32 cellular contexts compared by ENCODE assay signal in genomic region chr9:105854783-105855709, GRCh38.
"Had no signal": no experiment of that assay in that cellular context is flagged by ENCODE, and none has a peak within 500 bp of the region (broad histone marks: within the 10 kb centered on the region; RNA-seq: fewer than 3 reads in every experiment).

No MANE protein-coding gene starts in this region.

- H3K27me3 ChIP-seq: neural progenitor cell, ovary, spleen, suprapubic skin, testis, tibial artery, transverse colon, upper lobe of right lung, uterus had no signal

- H3K79me2 ChIP-seq: parathyroid adenoma had no signal

- H2AFZ ChIP-seq: neural progenitor cell, parathyroid adenoma had no signal

- H3K4me1 Mint-ChIP-seq: nephron, neural progenitor cell had no signal

- H3K27me3 Mint-ChIP-seq: progenitor cell of endocrine pancreas; stimulated activated memory B cell treated with anti-CD40 and anti-IgM and Interleukin-4, amounts not matched to agents 10 μg/mL and 1 μg/mL and 100 μg/mL, for 72 hours; stimulated activated naive CD8-positive, alpha-beta T cell treated with anti-CD3 and anti-CD28 coated beads, Interleukin-15, amount 100 ng/mL, for 72 hours; type B pancreatic cell had no signal

- H3K27ac Mint-ChIP-seq: naive thymus-derived CD4-positive, alpha-beta T cell; natural killer cell; nephron; neural progenitor cell; progenitor cell of endocrine pancreas; stimulated activated memory B cell treated with anti-CD40 and anti-IgM and Interleukin-4, amounts not matched to agents 10 μg/mL and 1 μg/mL and 100 μg/mL, for 72 hours; stimulated activated naive CD8-positive, alpha-beta T cell treated with anti-CD3 and anti-CD28 coated beads, Interleukin-15, amount 100 ng/mL, for 72 hours; type B pancreatic cell had no signal

- H3K36me3 ChIP-seq: neural progenitor cell, ovary, spleen, suprapubic skin, tibial artery, transverse colon, upper lobe of right lung, uterus had no signal

- H3K9me3 Mint-ChIP-seq: neural progenitor cell had no signal

- H3K9me3 ChIP-seq: ovary, suprapubic skin, testis, tibial artery, transverse colon, upper lobe of right lung, uterus had no signal

- H3K4me3 ChIP-seq: neural progenitor cell, ovary, skin epidermis, smooth muscle cell, spleen, suprapubic skin, testis, tibial artery, transverse colon, upper lobe of right lung, uterus had no signal

- H3K27ac ChIP-seq: neural progenitor cell, ovary, parathyroid adenoma, skin epidermis, spleen, suprapubic skin, testis, tibial artery, transverse colon, upper lobe of right lung, uterus had no signal

- H3K36me3 Mint-ChIP-seq: natural killer cell, neural progenitor cell, type B pancreatic cell had no signal

- H3K9ac ChIP-seq: neural progenitor cell, parathyroid adenoma had no signal

- ATAC-seq: naive thymus-derived CD4-positive, alpha-beta T cell; natural killer cell; right cardiac atrium; sciatic nerve; stimulated activated memory B cell treated with anti-CD40 and anti-IgM and Interleukin-4, amounts not matched to agents 10 μg/mL and 1 μg/mL and 100 μg/mL, for 72 hours; stimulated activated naive CD8-positive, alpha-beta T cell treated with anti-CD3 and anti-CD28 coated beads, Interleukin-15, amount 100 ng/mL, for 72 hours; stimulated activated naive CD8-positive, alpha-beta T cell treated with anti-CD3 and anti-CD28 coated beads, Interleukin-15, Interleukin-2, amounts not matched to agents 100 U/mL and 50 U/mL, for 24 hours; upper lobe of right lung had no signal

- H3K4me2 ChIP-seq: neural progenitor cell, smooth muscle cell had no signal

- DNase-seq: naive thymus-derived CD4-positive, alpha-beta T cell; natural killer cell; occipital lobe; ovary; posterior cingulate gyrus; retina; right cardiac atrium; spleen; stimulated activated CD4-positive, alpha-beta T cell treated with anti-CD3 and anti-CD28 coated beads, Interleukin-12 subunit alpha, Interleukin-12 subunit beta, amount 100 ng/mL, for 4 hours; stimulated activated CD4-positive, alpha-beta T cell treated with anti-CD3 and anti-CD28 coated beads, Interleukin-1b, Interleukin-23, amount 100 ng/mL, for 48 hours; stimulated activated CD4-positive, alpha-beta T cell treated with anti-CD3 and anti-CD28 coated beads, Interleukin-4, amount 100 ng/mL, for 1 hour; stimulated activated CD4-positive, alpha-beta T cell treated with anti-CD3 and anti-CD28 coated beads, Interleukin-4, amount 100 ng/mL, for 4 hours; stimulated activated CD8-positive, alpha-beta memory T cell treated with anti-CD3 and anti-CD28 coated beads, Interleukin-4, amount 100 ng/mL, for 48 hours; stimulated activated naive CD4-positive, alpha-beta T cell; stimulated activated naive CD8-positive, alpha-beta T cell treated with anti-CD3 and anti-CD28 coated beads, Interleukin-15, amount 100 ng/mL, for 72 hours; stimulated activated naive CD8-positive, alpha-beta T cell treated with anti-CD3 and anti-CD28 coated beads, Interleukin-15, Interleukin-2, amounts not matched to agents 100 U/mL and 50 U/mL, for 24 hours; substantia nigra; testis; tibial artery; transverse colon; upper lobe of right lung; uterus had no signal

- H3K4me3 Mint-ChIP-seq: naive thymus-derived CD4-positive, alpha-beta T cell; natural killer cell; nephron; neural progenitor cell; stimulated activated memory B cell treated with anti-CD40 and anti-IgM and Interleukin-4, amounts not matched to agents 10 μg/mL and 1 μg/mL and 100 μg/mL, for 72 hours; stimulated activated naive CD8-positive, alpha-beta T cell treated with anti-CD3 and anti-CD28 coated beads, Interleukin-15, amount 100 ng/mL, for 72 hours; type B pancreatic cell had no signal

- H3K4me1 ChIP-seq: neural progenitor cell, parathyroid adenoma, suprapubic skin, testis, tibial artery, transverse colon, upper lobe of right lung, uterus had no signal
